In genomic region chr18:46055841-46056240, GRCh38 we compare ENCODE assay signal across 16 cellular contexts. TPM values are rescaled to one million over a fixed set of nuclear protein-coding genes. Genes with fewer than 3 reads are reported as not detected.
DNase-seq lines count a peak whose midpoint lies in the region; ATAC-seq and TF ChIP-seq lines count a peak whose summit lies in the region.
"Had no signal": no experiment of that assay in that cellular context is flagged by ENCODE, and none has a peak within 500 bp of the region (broad histone marks: within the 10 kb centered on the region; RNA-seq: fewer than 3 reads in every experiment).

No MANE protein-coding gene starts in this region.

- H3K4me1 Mint-ChIP-seq in CD4-positive, CD25-positive, alpha-beta regulatory T cell: peaks cover 18 to 44% (median 30%) of the 10 kb centered on the region in 4 donors
- H3K4me1 Mint-ChIP-seq in T-cell: peaks cover 41 to 47% (median 42%) of the 10 kb centered on the region in 3 donors
- peaks cover 61% of the 10 kb centered on the region for H3K4me1 Mint-ChIP-seq in dendritic cell treated with granulocyte-macrophage colony-stimulating factor and Interleukin-4, amounts not matched to agents 40 ng/mL and 50 ng/mL, for 4 days (ENCODE audit: low read depth)

- intact Hi-C loops in dendritic cell treated with granulocyte-macrophage colony-stimulating factor and Interleukin-4, amounts not matched to agents 40 ng/mL and 50 ng/mL, for 4 days (cut with micrococcal nuclease): no loop called here

- no peaks in the 10 kb centered on the region for H3K79me2 ChIP-seq in DND-41 (ENCODE audit: insufficient read depth, low read length)

- no peaks in the 10 kb centered on the region for H3K36me3 Mint-ChIP-seq in CD4-positive, CD25-positive, alpha-beta regulatory T cell
- H3K36me3 Mint-ChIP-seq in T-cell: no peaks in the 10 kb centered on the region
- peaks cover 26% of the 10 kb centered on the region for H3K36me3 Mint-ChIP-seq in dendritic cell treated with granulocyte-macrophage colony-stimulating factor and Interleukin-4, amounts not matched to agents 40 ng/mL and 50 ng/mL, for 4 days (ENCODE audit: low read depth)

- no peak for DNase-seq in CD4-positive, CD25-positive, alpha-beta regulatory T cell
- DNase-seq in DND-41 (no peak), T-cell (no peak), SKM-1 (lab: John Stamatoyannopoulos, UW; ENCODE audit: unreplicated experiment) (no peak)
- DNase-seq: dorsolateral prefrontal cortex; KG1; NCI-H1092; PC-3; posterior cingulate gyrus; small intestine; stimulated activated CD4-positive, alpha-beta T cell treated with anti-CD3 and anti-CD28 coated beads, Interleukin-4, amount 100 ng/mL, for 4 hours; stimulated activated CD8-positive, alpha-beta memory T cell treated with anti-CD3 and anti-CD28 coated beads, Interleukin-4, amount 100 ng/mL, for 48 hours; testis had no signal

- no peaks in the 10 kb centered on the region for H4K20me1 ChIP-seq in DND-41 (ENCODE audit: insufficient read depth, low read length)

- no peak overlapping the region for H2AFZ ChIP-seq in DND-41 (ENCODE audit: low read depth, low read length)

- peak overlapping the region; percentile 50 for H3K4me2 ChIP-seq in DND-41 (ENCODE audit: insufficient read depth, low read length)

- no peaks in the 10 kb centered on the region for H3K27me3 ChIP-seq in CD4-positive, CD25-positive, alpha-beta regulatory T cell (ENCODE audit: control insufficient read depth, insufficient read depth, low read length)
- no peaks in the 10 kb centered on the region for H3K27me3 ChIP-seq in DND-41 (ENCODE audit: insufficient read depth, low read length, poor library complexity)
- H3K27me3 ChIP-seq: dorsolateral prefrontal cortex, testis had no signal

- H3K9me3 Mint-ChIP-seq in CD4-positive, CD25-positive, alpha-beta regulatory T cell: no peaks in the 10 kb centered on the region
- H3K9me3 Mint-ChIP-seq in T-cell: no peaks in the 10 kb centered on the region
- H3K9me3 Mint-ChIP-seq in dendritic cell treated with granulocyte-macrophage colony-stimulating factor and Interleukin-4, amounts not matched to agents 40 ng/mL and 50 ng/mL, for 4 days: no peaks in the 10 kb centered on the region

- peak overlapping the region; percentile 39 for H3K4me3 ChIP-seq in CD4-positive, CD25-positive, alpha-beta regulatory T cell (ENCODE audit: low read depth, low read length)
- peak overlapping the region in 1 of 2 experiments; percentile 36; a peak in 2 of 4 replicates for H3K4me3 ChIP-seq in DND-41 (ENCODE audit: low read depth in 1 of 2, low read length in 2 of 2)
- H3K4me3 ChIP-seq: dorsolateral prefrontal cortex, testis had no signal

- POLR2A ChIA-PET in T-cell (lab: Charles Lee): no interaction called here

- CTCF ChIA-PET in T-cell (lab: Charles Lee): interaction anchor here in 1 of 2 donors (1.3 kb wide), 1 partner anchor 18 kb away, joined by 9 read pairs; no protein-coding TSS in a partner anchor

- no peak for TF ChIP-seq CTCF in DND-41 (IDR thresholded peaks at IDR 0.05; ENCODE audit: borderline replicate concordance, extremely low read depth, low read length, poor library complexity, severe bottlenecking)

- peaks cover 14% of the 10 kb centered on the region for H3K4me1 ChIP-seq in CD4-positive, CD25-positive, alpha-beta regulatory T cell (ENCODE audit: control insufficient read depth, insufficient read depth, low read length, poor library complexity, severe bottlenecking)
- H3K4me1 ChIP-seq in DND-41 (ENCODE audit: insufficient read depth, low read length): peaks cover 32% of the 10 kb centered on the region
- H3K4me1 ChIP-seq: testis had no signal

- H3K27me3 Mint-ChIP-seq in CD4-positive, CD25-positive, alpha-beta regulatory T cell: no peaks in the 10 kb centered on the region
- no peaks in the 10 kb centered on the region for H3K27me3 Mint-ChIP-seq in T-cell
- no peaks in the 10 kb centered on the region for H3K27me3 Mint-ChIP-seq in dendritic cell treated with granulocyte-macrophage colony-stimulating factor and Interleukin-4, amounts not matched to agents 40 ng/mL and 50 ng/mL, for 4 days

- H3K27ac ChIP-seq in CD4-positive, CD25-positive, alpha-beta regulatory T cell (ENCODE audit: insufficient read depth, low read length, poor library complexity, severe bottlenecking): peak overlapping the region; percentile 54
- H3K27ac ChIP-seq in DND-41 (ENCODE audit: low read length): peak overlapping the region; percentile 83
- H3K27ac ChIP-seq: dorsolateral prefrontal cortex, testis had no signal

- H3K9ac ChIP-seq in DND-41 (ENCODE audit: low read depth, low read length): peak overlapping the region; percentile 42

- no peaks in the 10 kb centered on the region for H3K36me3 ChIP-seq in CD4-positive, CD25-positive, alpha-beta regulatory T cell (ENCODE audit: control insufficient read depth, insufficient read depth, low read length)
- H3K36me3 ChIP-seq in DND-41 (ENCODE audit: insufficient read depth, low read length): no peaks in the 10 kb centered on the region

- no peaks in the 10 kb centered on the region for H3K9me3 ChIP-seq in CD4-positive, CD25-positive, alpha-beta regulatory T cell (ENCODE audit: control insufficient read depth in 2 of 2, low read length in 2 of 2)
- no peaks in the 10 kb centered on the region for H3K9me3 ChIP-seq in DND-41 (ENCODE audit: insufficient read depth, low read length, severe bottlenecking)
- H3K9me3 ChIP-seq: testis had no signal

- peak overlapping the region; percentile 86 to 97 (median 90) for H3K27ac Mint-ChIP-seq in CD4-positive, CD25-positive, alpha-beta regulatory T cell
- H3K27ac Mint-ChIP-seq in T-cell: peak overlapping the region; percentile 87 to 91
- peak overlapping the region; percentile 60 for H3K27ac Mint-ChIP-seq in dendritic cell treated with granulocyte-macrophage colony-stimulating factor and Interleukin-4, amounts not matched to agents 40 ng/mL and 50 ng/mL, for 4 days

- ATAC-seq in CD4-positive, CD25-positive, alpha-beta regulatory T cell (ENCODE audit: low read depth in 2 of 2): peak in 1 of 2 donors; percentile 30
- ATAC-seq in DND-41 (ENCODE audit: insufficient read depth, low read depth) (peak; percentile 74), T-cell (replicated peaks in 1 of 4) (peak; percentile 31 to 47 (median 46)), HG02970 (IDR thresholded peaks at IDR 0.05; ENCODE audit: low FRiP score, unreplicated experiment) (no peak), HG02798 (IDR thresholded peaks at IDR 0.05; ENCODE audit: poor library complexity, unreplicated experiment) (no peak)
- ATAC-seq: PC-3 had no signal

- peak overlapping the region in 2 of 4 donors; percentile 56 to 65 for H3K4me3 Mint-ChIP-seq in CD4-positive, CD25-positive, alpha-beta regulatory T cell
- H3K4me3 Mint-ChIP-seq in T-cell: peak overlapping the region; percentile 17 to 43 (median 18)
- no peak overlapping the region for H3K4me3 Mint-ChIP-seq in dendritic cell treated with granulocyte-macrophage colony-stimulating factor and Interleukin-4, amounts not matched to agents 40 ng/mL and 50 ng/mL, for 4 days

RNA-seq across cellular contexts. Expression of gene PSTPIP2, which starts 16.2 kb away (rescaled TPM):
- 14.3 TPM for total RNA-seq in CD4-positive, CD25-positive, alpha-beta regulatory T cell
- polyA plus RNA-seq in CD4-positive, CD25-positive, alpha-beta regulatory T cell: 10 to 100 TPM; 10.3 to 16.1 (median 11.9) TPM
- 10 to 100 TPM in 3 of 5 donors, 1 to 10 TPM in 2; 7.7 to 16.0 (median 11.4) TPM for total RNA-seq in T-cell

RNA-seq across cellular contexts. Expression of gene ATP5F1A, which starts 42.3 kb away (rescaled TPM):
- total RNA-seq in CD4-positive, CD25-positive, alpha-beta regulatory T cell: 171 TPM
- 100 to 1,000 TPM; 553 to 620 (median 576) TPM for polyA plus RNA-seq in CD4-positive, CD25-positive, alpha-beta regulatory T cell
- total RNA-seq in T-cell: 100 to 1,000 TPM; 180 to 264 (median 238) TPM

RNA-seq across cellular contexts. Expression of gene HAUS1, which starts 48.3 kb away (rescaled TPM):
- 21.3 TPM for total RNA-seq in CD4-positive, CD25-positive, alpha-beta regulatory T cell
- 10 to 100 TPM; 51.2 to 72.1 (median 58.7) TPM for polyA plus RNA-seq in CD4-positive, CD25-positive, alpha-beta regulatory T cell
- 10 to 100 TPM; 16.3 to 23.2 (median 20.6) TPM for total RNA-seq in T-cell

Comparison
In these comparisons a context has a peak if more than half of its experiments do, and no peak if none do; other contexts are left out.
1. ATAC-seq: peak in DND-41 (single experiment) and T-cell (4 of 4); none in HG02970 (single experiment) and HG02798 (single experiment).
2. Peak in every context shown above with its lines, with median percentiles within 50 percentile points of each other: H3K27ac Mint-ChIP-seq.